7 cellular contexts compared by ENCODE assay signal in the genomic region with DNA sequence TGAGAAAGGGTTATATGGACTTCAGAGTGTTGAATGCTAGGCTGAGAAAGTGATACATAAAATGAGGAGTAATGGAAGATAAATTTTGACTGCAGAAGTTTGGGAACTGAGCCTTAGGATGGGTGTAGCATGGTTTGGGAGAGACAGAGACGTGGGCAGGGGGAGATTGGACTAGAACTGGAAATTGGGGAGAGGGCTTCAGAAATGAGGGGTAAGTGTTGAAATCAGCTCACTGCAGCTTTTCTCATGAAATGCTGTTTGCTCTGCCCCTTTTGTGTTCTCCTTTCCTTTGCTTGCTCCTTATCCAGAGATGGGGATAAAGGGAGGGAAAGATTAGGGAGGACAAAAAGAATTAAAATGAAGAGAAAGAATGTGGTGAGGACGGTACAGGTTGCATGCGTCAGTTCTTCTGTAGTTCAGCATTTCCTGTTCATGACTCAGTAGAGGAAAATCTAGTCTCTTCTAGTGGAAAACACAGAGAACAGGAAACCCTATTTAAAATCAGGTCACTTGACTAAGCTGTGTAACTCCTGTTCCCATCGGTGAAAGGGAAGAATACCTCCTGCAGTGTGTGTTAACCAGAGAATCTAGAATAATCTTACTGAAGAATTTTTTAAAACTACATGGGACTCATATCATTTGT.
A peak's percentile ranks its signal among the peaks of the same experiment; 100 is the strongest.
DNase-seq lines count a peak whose midpoint lies in the region; ATAC-seq and TF ChIP-seq lines count a peak whose summit lies in the region.

No MANE protein-coding gene starts in this region.

- no peaks in the 10 kb centered on the region for H3K27me3 ChIP-seq in right lobe of liver

- no peaks in the 10 kb centered on the region for H3K36me3 ChIP-seq in right lobe of liver

- in situ Hi-C loops in astrocyte of the spinal cord (cut with HindIII; ENCODE audit: low sequenced_read_pairs), result no loop called here
- in situ Hi-C loops in GM13977 (cut with MboI; ENCODE audit: low pct_unique_long_range_greater_than_20kb, low sequenced_read_pairs, unreplicated experiment), result no loop called here

- 19% methylated on average over 4 of the region's 4 CpGs for WGBS in right lobe of liver (ENCODE audit: insufficient coverage, low coverage, low lambda C conversion rate, missing lambda C conversion rate)

- no peak for TF ChIP-seq POLR2A in right lobe of liver (IDR thresholded peaks at IDR 0.05)
- no peak for TF ChIP-seq POLR2A in erythroblast (IDR thresholded peaks at IDR 0.05; ENCODE audit: low read length)

- TF ChIP-seq CTCF in astrocyte of the spinal cord (IDR thresholded peaks at IDR 0.05; ENCODE audit: low read depth, low read length), result no peak
- no peak for TF ChIP-seq CTCF in right lobe of liver (IDR thresholded peaks at IDR 0.05)
- no peak for TF ChIP-seq CTCF in GM13977 (IDR thresholded peaks at IDR 0.05; ENCODE audit: extremely low read depth, insufficient read depth, missing control alignments)

- no peaks in the 10 kb centered on the region for H3K4me1 ChIP-seq in right lobe of liver

- DNase-seq in astrocyte of the spinal cord (ENCODE audit: low read depth, low spot score) (peak; percentile 95), right lobe of liver (no peak), NCI-H526 (lab: John Stamatoyannopoulos, UW) (no peak), GM13977 (ENCODE audit: low spot score) (no peak), erythroblast (lab: John Stamatoyannopoulos, UW) (no peak)

- no peaks in the 10 kb centered on the region for H3K9me3 ChIP-seq in right lobe of liver

- peak; percentile 67 for ATAC-seq in GM18870 (IDR thresholded peaks at IDR 0.05; ENCODE audit: unreplicated experiment)
- ATAC-seq in HG03103 (IDR thresholded peaks at IDR 0.05; ENCODE audit: low read depth, unreplicated experiment), result peak; percentile 59
- ATAC-seq in right lobe of liver, result peak; percentile 50 to 78 (median 73)

- peak overlapping the region in 2 of 3 donors; percentile 7 to 20 for H3K27ac ChIP-seq in right lobe of liver

- intact Hi-C loops in right lobe of liver (cut with DNase I), result no loop called here

- H3K4me3 ChIP-seq in astrocyte of the spinal cord (ENCODE audit: low read depth, low read length), result no peak overlapping the region
- no peak overlapping the region for H3K4me3 ChIP-seq in right lobe of liver
